8 cellular contexts compared by ENCODE assay signal in genomic region chr3:152183473-152183872, GRCh38.
DNase-seq lines count a peak whose midpoint lies in the region; ATAC-seq, FAIRE-seq and TF ChIP-seq lines count a peak whose summit lies in the region.

No MANE protein-coding gene starts in this region.

- no peaks in the 10 kb centered on the region for H3F3A ChIP-seq in PC-9 (ENCODE audit: insufficient read depth, low read depth)

- no peak overlapping the region for H3K4me3 ChIP-seq in keratinocyte (ENCODE audit: control insufficient read depth in 2 of 3, extremely low read depth in 1 of 3, insufficient read depth in 2 of 3, low read depth in 1 of 3, low read length in 3 of 3)
- no peak overlapping the region for H3K4me3 ChIP-seq in PC-9

- H3K4me1 ChIP-seq in keratinocyte (ENCODE audit: control insufficient read depth, extremely low read depth, insufficient read depth, low read length) (no peaks in the 10 kb centered on the region), PC-9 (replicated peaks; ENCODE audit: insufficient read depth) (no peaks in the 10 kb centered on the region)

- H3K9ac ChIP-seq in keratinocyte (ENCODE audit: control insufficient read depth, extremely low read depth, insufficient read depth, low read length) = no peak overlapping the region

- no TSS peak for BruUV-seq in PC-9 (replicated peaks; lab: Mats Ljungman, UMichigan)

- H3K9me3 Mint-ChIP-seq in activated naive CD8-positive, alpha-beta T cell treated with anti-CD3 and anti-CD28 coated beads, Interleukin-2, amount 10 ng/mL, durations not matched to agents 7 days and 5 days = no peaks in the 10 kb centered on the region

- H3K36me3 ChIP-seq in keratinocyte (ENCODE audit: control insufficient read depth in 2 of 2, extremely low read depth in 1 of 2, insufficient read depth in 2 of 2, low read length in 2 of 2) = no peaks in the 10 kb centered on the region
- H3K36me3 ChIP-seq in PC-9 (ENCODE audit: low read depth) = no peaks in the 10 kb centered on the region

- no peaks in the 10 kb centered on the region for H3K9me2 ChIP-seq in PC-9 (ENCODE audit: insufficient read depth)

- peaks cover 48% of the 10 kb centered on the region for H3K4me1 Mint-ChIP-seq in activated naive CD8-positive, alpha-beta T cell treated with anti-CD3 and anti-CD28 coated beads, Interleukin-2, amount 10 ng/mL, durations not matched to agents 7 days and 5 days

- H3K27ac ChIP-seq in keratinocyte (ENCODE audit: control insufficient read depth, insufficient read depth, low read length) = no peak overlapping the region
- no peak overlapping the region for H3K27ac ChIP-seq in PC-9

- H3K9me1 ChIP-seq in keratinocyte (ENCODE audit: control insufficient read depth, extremely low read depth, insufficient read depth, low read length) = no peaks in the 10 kb centered on the region

- peak; percentile 66 for ATAC-seq in HG03108 (IDR thresholded peaks at IDR 0.05; ENCODE audit: unreplicated experiment)
- ATAC-seq in activated naive CD8-positive, alpha-beta T cell treated with anti-CD3 and anti-CD28 coated beads, Interleukin-2, amount 10 ng/mL, durations not matched to agents 7 days and 5 days (ENCODE audit: low read depth) = peak; percentile 90

- peak overlapping the region; percentile 47 for H3K4me3 Mint-ChIP-seq in activated naive CD8-positive, alpha-beta T cell treated with anti-CD3 and anti-CD28 coated beads, Interleukin-2, amount 10 ng/mL, durations not matched to agents 7 days and 5 days

- H3K79me2 ChIP-seq in keratinocyte (ENCODE audit: control insufficient read depth, insufficient read depth, low read length) (no peaks in the 10 kb centered on the region), PC-9 (ENCODE audit: low read depth) (no peaks in the 10 kb centered on the region)

- dilution Hi-C loops in keratinocyte (cut with MboI; ENCODE audit: extremely low pct_ligation_motif_present, low sequenced_read_pairs) = no loop called here

- peaks cover 1% of the 10 kb centered on the region for H3K36me3 Mint-ChIP-seq in activated naive CD8-positive, alpha-beta T cell treated with anti-CD3 and anti-CD28 coated beads, Interleukin-2, amount 10 ng/mL, durations not matched to agents 7 days and 5 days

- intact Hi-C loops in PC-9 (cut with micrococcal nuclease; ENCODE audit: unreplicated experiment) = no loop called here

- peak overlapping the region; percentile 28 for H3K27ac Mint-ChIP-seq in activated naive CD8-positive, alpha-beta T cell treated with anti-CD3 and anti-CD28 coated beads, Interleukin-2, amount 10 ng/mL, durations not matched to agents 7 days and 5 days

- FAIRE-seq in RCC 7860 (lab: Jason Lieb, UNC) (no peak), keratinocyte (lab: Jason Lieb, UNC) (no peak)

- TF ChIP-seq CTCF in keratinocyte (optimal IDR thresholded peaks at IDR 0.05 in 1 of 3, IDR thresholded peaks at IDR 0.05 in 1 of 3, conservative IDR thresholded peaks at IDR 0.05 in 1 of 3; ENCODE audit: extremely low read depth in 1 of 3, insufficient read depth in 2 of 3, low read length in 3 of 3) (peak in 2 of 3 experiments; percentile 13 to 44), PC-9 (conservative IDR thresholded peaks at IDR 0.05) (no peak)

- CTCF ChIA-PET in PC-9 (lab: Charles Lee) = no interaction called here

- H4K20me1 ChIP-seq in keratinocyte (ENCODE audit: control insufficient read depth, extremely low read depth, insufficient read depth, low read length) = no peaks in the 10 kb centered on the region
- no peaks in the 10 kb centered on the region for H4K20me1 ChIP-seq in PC-9 (ENCODE audit: insufficient read depth)

- H2AFZ ChIP-seq in keratinocyte (ENCODE audit: control insufficient read depth, low read length) = no peak overlapping the region
- no peak overlapping the region for H2AFZ ChIP-seq in PC-9

- no peaks in the 10 kb centered on the region for H3K27me3 ChIP-seq in keratinocyte (ENCODE audit: control insufficient read depth, extremely low read depth, insufficient read depth, low read length)
- H3K27me3 ChIP-seq in PC-9 (ENCODE audit: insufficient read depth, low read depth) = no peaks in the 10 kb centered on the region

- H3K9me3 ChIP-seq in keratinocyte (ENCODE audit: control insufficient read depth, low read depth, low read length) (no peaks in the 10 kb centered on the region), PC-9 (ENCODE audit: insufficient read depth, low read depth) (no peaks in the 10 kb centered on the region)

- POLR2A ChIA-PET in activated naive CD8-positive, alpha-beta T cell treated with anti-CD3 and anti-CD28 coated beads, Interleukin-2, amount 10 ng/mL, durations not matched to agents 7 days and 5 days (lab: Charles Lee) = interaction anchor here (0.6 to 3.3 kb wide), 10 partner anchors 10 to 141 kb away, joined by 3 to 24 read pairs (median 4); partner anchors contain the start of gene MBNL1
- POLR2A ChIA-PET in PC-9 (lab: Charles Lee; ENCODE audit: unreplicated experiment) = no interaction called here

- no peaks in the 10 kb centered on the region for H3K27me3 Mint-ChIP-seq in activated naive CD8-positive, alpha-beta T cell treated with anti-CD3 and anti-CD28 coated beads, Interleukin-2, amount 10 ng/mL, durations not matched to agents 7 days and 5 days

- DNase-seq in stimulated activated CD4-positive, alpha-beta T cell treated with anti-CD3 and anti-CD28 coated beads, Interleukin-12 subunit alpha, Interleukin-12 subunit beta, amount 100 ng/mL, for 24 hours (ENCODE audit: low read depth in 2 of 2) = peak; percentile 16 to 51
- no peak for DNase-seq in stimulated activated CD4-positive, alpha-beta T cell treated with anti-CD3 and anti-CD28 coated beads, Interleukin-2, amount 100 ng/mL, for 48 hours
- DNase-seq in RCC 7860 (ENCODE audit: low spot score) = peak; percentile 24
- peak; percentile 39 for DNase-seq in activated naive CD8-positive, alpha-beta T cell treated with anti-CD3 and anti-CD28 coated beads, Interleukin-2, amount 10 ng/mL, durations not matched to agents 7 days and 5 days
- no peak for DNase-seq in keratinocyte (ENCODE audit: low read depth, low spot score)
- DNase-seq in stimulated activated CD8-positive, alpha-beta memory T cell treated with anti-CD3 and anti-CD28 coated beads, Interleukin-4, amount 100 ng/mL, for 24 hours (ENCODE audit: low read depth) = peak; percentile 26
- no peak for DNase-seq in PC-9

- H3K4me2 ChIP-seq in keratinocyte (ENCODE audit: control insufficient read depth, extremely low read depth, insufficient read depth, low read depth, low read length) (no peak overlapping the region), PC-9 (no peak overlapping the region)

Comparison
In these comparisons a context has a peak if more than half of its experiments do, and no peak if none do; other contexts are left out.
1. DNase-seq: peak in stimulated activated CD4-positive, alpha-beta T cell treated with anti-CD3 and anti-CD28 coated beads, Interleukin-12 subunit alpha, Interleukin-12 subunit beta, amount 100 ng/mL, for 24 hours (2 of 2), RCC 7860 (single experiment), activated naive CD8-positive, alpha-beta T cell treated with anti-CD3 and anti-CD28 coated beads, Interleukin-2, amount 10 ng/mL, durations not matched to agents 7 days and 5 days (single experiment) and stimulated activated CD8-positive, alpha-beta memory T cell treated with anti-CD3 and anti-CD28 coated beads, Interleukin-4, amount 100 ng/mL, for 24 hours (single experiment); none in stimulated activated CD4-positive, alpha-beta T cell treated with anti-CD3 and anti-CD28 coated beads, Interleukin-2, amount 100 ng/mL, for 48 hours (0 of 2), keratinocyte (single experiment) and PC-9 (0 of 2).